Comparison of ENCODE assay signal across 16 cellular contexts in genomic region chr11:120659076-120659475, GRCh38.
DNase-seq lines count a peak whose midpoint lies in the region; ATAC-seq, FAIRE-seq and TF ChIP-seq lines count a peak whose summit lies in the region.
"Had no signal": no experiment of that assay in that cellular context is flagged by ENCODE, and none has a peak within 500 bp of the region (broad histone marks: within the 10 kb centered on the region; RNA-seq: fewer than 3 reads in every experiment).

No MANE protein-coding gene starts in this region.

- no peak overlapping the region for H3K56ac ChIP-seq in H1 (replicated peaks; ENCODE audit: insufficient read length, low read depth, low read length)

- H3K23me2 ChIP-seq in H1 (ENCODE audit: low read depth, low read length), result no peaks in the 10 kb centered on the region

- peak overlapping the region in 1 of 2 donors; percentile 61 for H3K27ac Mint-ChIP-seq in natural killer cell treated with Interleukin-12 subunit alpha and Interleukin-12 subunit beta and Interleukin-15 and Interleukin-18, amount 100 ng/mL, for 72 hours
- peak overlapping the region in 1 of 2 donors; percentile 80 for H3K27ac Mint-ChIP-seq in natural killer cell
- H3K27ac Mint-ChIP-seq: B cell; CD8-positive, alpha-beta T cell; HFFc6; IgD-negative memory B cell had no signal

- H3K23ac ChIP-seq in H1 (ENCODE audit: insufficient read length), result no peak overlapping the region

- TF ChIP-seq POLR2A in H1 (IDR thresholded peaks at IDR 0.05; ENCODE audit: control extremely low read depth in 1 of 2, low read depth in 2 of 2, low read length in 2 of 2) (no peak), spleen (IDR thresholded peaks at IDR 0.05) (no peak)

- intact Hi-C loops in natural killer cell (cut with micrococcal nuclease), result no loop called here
- intact Hi-C loops in spleen (cut with DNase I; ENCODE audit: low total_unique reads), result no loop called here
- intact Hi-C loops in left lung (cut with DNase I), result no loop called here

- CTCF ChIA-PET in H1 (lab: Charles Lee; ENCODE audit: partially characterized antibody), result interaction anchor here (0.9 to 5.4 kb wide), 26 partner anchors 10 to 293 kb away, joined by 3 to 27 read pairs (median 6); no protein-coding TSS in a partner anchor

- whole genome bisulfite sequencing in H1 (ENCODE audit: extremely low coverage in 1 of 2, insufficient coverage in 1 of 2, insufficient read length in 1 of 2, insufficient replicate concordance in 2 of 2, low coverage in 1 of 2, low lambda C conversion rate in 2 of 2, missing lambda C conversion rate in 1 of 2), 2 experiments, result 95% methylated on average over 6 of the region's 6 CpGs; no CpG with 5 or more reads in 1 of the 2 experiments
- WGBS in spleen, 5 donors, result 77 to 93% (median 85%) methylated on average over 5 to 6 of the region's 6 CpGs

- H2BK20ac ChIP-seq in H1 (ENCODE audit: low read length), result no peak overlapping the region

- FAIRE-seq in H1 (lab: Jason Lieb, UNC), result no peak
- FAIRE-seq: H54, HepG2 had no signal

- TF ChIP-seq CTCF in natural killer cell (IDR thresholded peaks at IDR 0.05) (no peak), H1 (IDR thresholded peaks at IDR 0.05; ENCODE audit: control extremely low read depth in 1 of 3, insufficient read depth in 1 of 3, low read depth in 1 of 3, low read length in 3 of 3) (no peak), spleen (IDR thresholded peaks at IDR 0.05 in 8 of 11, conservative IDR thresholded peaks at IDR 0.05 in 3 of 11) (no peak), left lung (IDR thresholded peaks at IDR 0.05) (no peak)

- no peaks in the 10 kb centered on the region for H3K79me2 ChIP-seq in H1 (ENCODE audit: control insufficient read depth in 1 of 2, insufficient read depth in 2 of 2, low read length in 2 of 2)

- no peaks in the 10 kb centered on the region for H4K20me1 ChIP-seq in H1 (replicated peaks in 1 of 2; ENCODE audit: control insufficient read depth in 1 of 2, insufficient read depth in 2 of 2, low read length in 2 of 2)

- H3K4me1 ChIP-seq in H1 (replicated peaks in 1 of 4; ENCODE audit: control insufficient read depth in 3 of 4, insufficient read depth in 4 of 4, low read length in 3 of 4) (peaks cover 3 to 6% (median 4%) of the 10 kb centered on the region in 4 experiments; a peak in 5 of 7 replicates), spleen (peaks cover 0 to 22% (median 9%) of the 10 kb centered on the region in 6 donors), left lung (no peaks in the 10 kb centered on the region)

- H3K9me3 Mint-ChIP-seq in natural killer cell treated with Interleukin-12 subunit alpha and Interleukin-12 subunit beta and Interleukin-15 and Interleukin-18, amount 100 ng/mL, for 72 hours, result no peaks in the 10 kb centered on the region
- no peaks in the 10 kb centered on the region for H3K9me3 Mint-ChIP-seq in natural killer cell
- H3K9me3 Mint-ChIP-seq: CD8-positive, alpha-beta T cell; HFFc6; IgD-negative memory B cell had no signal

- no peak for TF ChIP-seq RAD21 in H1 (IDR thresholded peaks at IDR 0.05 in 1 of 2, conservative IDR thresholded peaks at IDR 0.05 in 1 of 2; ENCODE audit: low read depth in 2 of 2, low read length in 2 of 2)

- H4K5ac ChIP-seq in H1 (ENCODE audit: insufficient read length, low read depth, low read length), result no peak overlapping the region

- H3K27ac ChIP-seq in H1 (ENCODE audit: low read depth, low read length), result no peak overlapping the region
- H3K27ac ChIP-seq in spleen, result no peak overlapping the region
- H3K27ac ChIP-seq in left lung, result no peak overlapping the region
- H3K27ac ChIP-seq: BLaER1 treated with 17β-estradiol and CSF1 and Interleukin-3, amounts not matched to agents 10 nM and 100 nM had no signal

- POLR2A ChIA-PET in H1 (lab: Charles Lee; ENCODE audit: partially characterized antibody), result no interaction called here

- H3K9me3 ChIP-seq in H1 (ENCODE audit: insufficient read depth in 2 of 2, low read depth in 1 of 2, low read length in 1 of 2) (no peaks in the 10 kb centered on the region), spleen (no peaks in the 10 kb centered on the region), left lung (no peaks in the 10 kb centered on the region)
- H3K9me3 ChIP-seq: BLaER1 treated with 17β-estradiol and CSF1 and Interleukin-3, amounts not matched to agents 10 nM and 100 nM had no signal

- H3K79me1 ChIP-seq in H1 (ENCODE audit: low read depth, low read length), result no peaks in the 10 kb centered on the region

- no peak for TF ChIP-seq EP300 in H1 (IDR thresholded peaks at IDR 0.05; ENCODE audit: borderline replicate concordance in 1 of 2, low read depth in 2 of 2, low read length in 2 of 2)

- ATAC-seq in natural killer cell treated with Interleukin-12 subunit alpha and Interleukin-12 subunit beta and Interleukin-15 and Interleukin-18, amount 100 ng/mL, for 72 hours, result no peak
- no peak for ATAC-seq in natural killer cell
- ATAC-seq in left lung, result no peak
- ATAC-seq: CD8-positive, alpha-beta T cell; HepG2 had no signal

- H3K14ac ChIP-seq in H1 (ENCODE audit: insufficient read length), result no peak overlapping the region

- H3K36me3 ChIP-seq in H1 (ENCODE audit: control insufficient read depth in 2 of 4, insufficient read depth in 4 of 4, low read length in 3 of 4) (no peaks in the 10 kb centered on the region), spleen (no peaks in the 10 kb centered on the region), left lung (no peaks in the 10 kb centered on the region)
- H3K36me3 ChIP-seq: BLaER1 treated with 17β-estradiol and CSF1 and Interleukin-3, amounts not matched to agents 10 nM and 100 nM had no signal

- no peak overlapping the region for H3K4me3 Mint-ChIP-seq in natural killer cell treated with Interleukin-12 subunit alpha and Interleukin-12 subunit beta and Interleukin-15 and Interleukin-18, amount 100 ng/mL, for 72 hours
- H3K4me3 Mint-ChIP-seq in natural killer cell, result no peak overlapping the region
- H3K4me3 Mint-ChIP-seq: B cell; CD8-positive, alpha-beta T cell; HFFc6; IgD-negative memory B cell had no signal

- no peak overlapping the region; the same call in 1 of the 2 replicates for H2BK15ac ChIP-seq in H1 (ENCODE audit: low read length)

- H3K4me2 ChIP-seq in H1 (ENCODE audit: insufficient read depth in 1 of 2, low read depth in 2 of 2, low read length in 2 of 2), result no peak overlapping the region

- H4K91ac ChIP-seq in H1 (replicated peaks; ENCODE audit: insufficient read length, low read length), result no peak overlapping the region

- H3K27me3 Mint-ChIP-seq in natural killer cell treated with Interleukin-12 subunit alpha and Interleukin-12 subunit beta and Interleukin-15 and Interleukin-18, amount 100 ng/mL, for 72 hours, result peaks cover 6 to 8% of the 10 kb centered on the region in 2 donors
- peaks cover 0 to 4% of the 10 kb centered on the region in 2 donors for H3K27me3 Mint-ChIP-seq in natural killer cell (ENCODE audit: low read depth in 2 of 2)

- H3K4me3 ChIP-seq in H1 (ENCODE audit: extremely low read depth in 1 of 4, insufficient read depth in 2 of 4, low read depth in 3 of 4, low read length in 4 of 4) (no peak overlapping the region), spleen (no peak overlapping the region), left lung (no peak overlapping the region)
- H3K4me3 ChIP-seq: BLaER1 treated with 17β-estradiol and CSF1 and Interleukin-3, amounts not matched to agents 10 nM and 100 nM had no signal

- no peak overlapping the region; the same call in 1 of the 2 replicates for H4K8ac ChIP-seq in H1 (ENCODE audit: extremely low read depth, insufficient read depth, low read length)

- H3K18ac ChIP-seq in H1 (ENCODE audit: extremely low read depth, low read length), result no peak overlapping the region

- H2BK5ac ChIP-seq in H1 (ENCODE audit: low read depth, low read length), result no peak overlapping the region

- DNase-seq in natural killer cell treated with Interleukin-12 subunit alpha and Interleukin-12 subunit beta and Interleukin-15 and Interleukin-18, amount 100 ng/mL, for 72 hours (ENCODE audit: low spot score), result peak; percentile 8
- DNase-seq in natural killer cell (no peak), H1 (ENCODE audit: low read depth in 1 of 2, low spot score in 2 of 2) (no peak), spleen (peak; percentile 47), HK-2 (ENCODE audit: unreplicated experiment) (no peak), left lung (no peak)
- DNase-seq: Calu3; CD8-positive, alpha-beta T cell; DMS79 treated with DMSO at 0.1 percent for 48 hours; GF-D8; HFFc6 had no signal

- H2AFZ ChIP-seq in H1 (ENCODE audit: low read length), result no peak overlapping the region

- H3K27me3 ChIP-seq in H1 (replicated peaks in 1 of 4; ENCODE audit: control insufficient read depth in 3 of 4, extremely low read depth in 1 of 4, insufficient read depth in 3 of 4, low read length in 3 of 4) (no peaks in the 10 kb centered on the region; a peak in 2 of 7 replicates), spleen (replicated peaks in 1 of 7) (peaks cover 0 to 22% (median 0%) of the 10 kb centered on the region in 7 donors), left lung (peaks cover 0 to 3% of the 10 kb centered on the region in 2 donors)
- H3K27me3 ChIP-seq: BLaER1 treated with 17β-estradiol and CSF1 and Interleukin-3, amounts not matched to agents 10 nM and 100 nM had no signal

- H3K4me1 Mint-ChIP-seq in natural killer cell treated with Interleukin-12 subunit alpha and Interleukin-12 subunit beta and Interleukin-15 and Interleukin-18, amount 100 ng/mL, for 72 hours (ENCODE audit: low read depth in 2 of 2), result peaks cover 32 to 37% of the 10 kb centered on the region in 2 donors
- peaks cover 22 to 62% of the 10 kb centered on the region in 2 donors for H3K4me1 Mint-ChIP-seq in natural killer cell

- no peak overlapping the region for H3K4ac ChIP-seq in H1 (replicated peaks; ENCODE audit: insufficient read length, low read depth, low read length)

- no peak overlapping the region for H3K9ac ChIP-seq in H1 (replicated peaks in 1 of 4; ENCODE audit: extremely low read depth in 1 of 4, low read depth in 3 of 4, low read length in 3 of 4)
- H3K9ac ChIP-seq: BLaER1 treated with 17β-estradiol and CSF1 and Interleukin-3, amounts not matched to agents 10 nM and 100 nM had no signal

- H3K36me3 Mint-ChIP-seq in natural killer cell treated with Interleukin-12 subunit alpha and Interleukin-12 subunit beta and Interleukin-15 and Interleukin-18, amount 100 ng/mL, for 72 hours, result no peaks in the 10 kb centered on the region
- H3K36me3 Mint-ChIP-seq in natural killer cell, result no peaks in the 10 kb centered on the region
- H3K36me3 Mint-ChIP-seq: CD8-positive, alpha-beta T cell; IgD-negative memory B cell had no signal

- H2BK12ac ChIP-seq in H1 (ENCODE audit: low read depth, low read length), result peak overlapping the region; percentile 94; the same call in 1 of the 2 replicates

- H2BK120ac ChIP-seq in H1 (replicated peaks; ENCODE audit: low read depth, low read length), result no peak overlapping the region

- H2AK5ac ChIP-seq in H1 (ENCODE audit: low read depth, low read length), result peak overlapping the region; percentile 79; the same call in 1 of the 2 replicates

TF ChIP-seq in H1, 55 proteins besides CTCF, POLR2A, EP300 and RAD21 (continues in another document):
- TF ChIP-seq CEBPB (IDR thresholded peaks at IDR 0.05; ENCODE audit: low read depth, low read length), result no peak
- no peak for TF ChIP-seq ATF3 (IDR thresholded peaks at IDR 0.05; ENCODE audit: insufficient read depth, low read depth, low read length)

Comparison
In these comparisons a context has a peak if more than half of its experiments do, and no peak if none do; other contexts are left out.
1. DNase-seq: peak in natural killer cell treated with Interleukin-12 subunit alpha and Interleukin-12 subunit beta and Interleukin-15 and Interleukin-18, amount 100 ng/mL, for 72 hours (single experiment) and spleen (single experiment); none in natural killer cell (single experiment), H1 (0 of 2), HK-2 (single experiment) and left lung (0 of 2).